ENCODE assay signal across 20 cellular contexts in genomic region chr15:36982441-36982840, GRCh38.
"Had no signal": no experiment of that assay in that cellular context is flagged by ENCODE, and none has a peak within 500 bp of the region (broad histone marks: within the 10 kb centered on the region; RNA-seq: fewer than 3 reads in every experiment).

No MANE protein-coding gene starts in this region.

- H3K27me3 Mint-ChIP-seq: activated CD4-positive, alpha-beta T cell treated with anti-CD3 and anti-CD28 coated beads, Interleukin-2, amount 10 ng/mL, durations not matched to agents 24 days and 14 days; stimulated activated naive CD8-positive, alpha-beta T cell treated with anti-CD3 and anti-CD28 coated beads, Interleukin-15, amount 100 ng/mL, for 72 hours; type B pancreatic cell had no signal

- H3K4me1 Mint-ChIP-seq: activated CD4-positive, alpha-beta T cell treated with anti-CD3 and anti-CD28 coated beads, Interleukin-2, amount 10 ng/mL, durations not matched to agents 24 days and 14 days; natural killer cell; stimulated activated naive CD8-positive, alpha-beta T cell treated with anti-CD3 and anti-CD28 coated beads, Interleukin-15, amount 100 ng/mL, for 72 hours had no signal

- H3K27me3 ChIP-seq: ascending aorta, breast epithelium, esophagus squamous epithelium, pancreas, testis had no signal

- H3K27ac Mint-ChIP-seq: activated CD4-positive, alpha-beta T cell treated with anti-CD3 and anti-CD28 coated beads, Interleukin-2, amount 10 ng/mL, durations not matched to agents 24 days and 14 days; activated naive CD4-positive, alpha-beta T cell treated with anti-CD3 and anti-CD28 coated beads for 36 hours; natural killer cell; stimulated activated naive CD8-positive, alpha-beta T cell treated with anti-CD3 and anti-CD28 coated beads, Interleukin-15, amount 100 ng/mL, for 72 hours; T-helper 1 cell treated with Interleukin-12 subunit alpha and Interleukin-12 subunit beta and Interleukin-4 antibody, amounts not matched to agents 30 μg/mL and 1 μg/mL, for 36 hours; type B pancreatic cell had no signal

- H3K27ac ChIP-seq: ascending aorta, breast epithelium, esophagus squamous epithelium, lower lobe of right lung, pancreas, testis had no signal

- H3K4me3 ChIP-seq: ascending aorta, breast epithelium, esophagus squamous epithelium, lower lobe of right lung, pancreas, smooth muscle cell, testis had no signal

- H3K9me3 ChIP-seq: esophagus squamous epithelium, pancreas, testis had no signal

- ATAC-seq: activated T-cell treated with anti-CD3 and anti-CD28 coated beads, Interleukin-2, amount 50 U/mL, for 4 hours; left colon; lower lobe of right lung; natural killer cell; pancreas; sciatic nerve; stimulated activated naive CD8-positive, alpha-beta T cell treated with anti-CD3 and anti-CD28 coated beads, Interleukin-15, amount 100 ng/mL, for 72 hours had no signal

- H3K4me3 Mint-ChIP-seq: activated CD4-positive, alpha-beta T cell treated with anti-CD3 and anti-CD28 coated beads, Interleukin-2, amount 10 ng/mL, durations not matched to agents 24 days and 14 days; activated naive CD4-positive, alpha-beta T cell treated with anti-CD3 and anti-CD28 coated beads for 36 hours; activated T-cell treated with anti-CD3 and anti-CD28 coated beads, Interleukin-2, amount 50 U/mL, for 4 hours; natural killer cell; stimulated activated naive CD8-positive, alpha-beta T cell treated with anti-CD3 and anti-CD28 coated beads, Interleukin-15, amount 100 ng/mL, for 72 hours; T-helper 1 cell treated with Interleukin-12 subunit alpha and Interleukin-12 subunit beta and Interleukin-4 antibody, amounts not matched to agents 30 μg/mL and 1 μg/mL, for 36 hours; type B pancreatic cell had no signal

- H3K36me3 ChIP-seq: ascending aorta, breast epithelium, lower lobe of right lung, pancreas had no signal

- H3K4me1 ChIP-seq: ascending aorta, breast epithelium, esophagus squamous epithelium, lower lobe of right lung, testis had no signal

- DNase-seq: activated CD4-positive, alpha-beta T cell treated with anti-CD3 and anti-CD28 coated beads, Interleukin-2, amount 10 ng/mL, durations not matched to agents 24 days and 14 days; activated CD8-positive, alpha-beta memory T cell treated with anti-CD3 and anti-CD28 coated beads, Interleukin-2, amount 50 U/mL, for 4 hours; activated naive CD4-positive, alpha-beta T cell treated with anti-CD3 and anti-CD28 coated beads for 36 hours; activated T-cell treated with anti-CD3 and anti-CD28 coated beads, Interleukin-2, amount 50 U/mL, for 4 hours; dermis blood vessel endothelial cell; effector memory CD4-positive, alpha-beta T cell; esophagus squamous epithelium; left colon; lower lobe of right lung; natural killer cell; pancreas; stimulated activated CD4-positive, alpha-beta T cell treated with anti-CD3 and anti-CD28 coated beads, Interleukin-4, amount 100 ng/mL, for 1 hour; stimulated activated naive CD8-positive, alpha-beta T cell treated with anti-CD3 and anti-CD28 coated beads, Interleukin-15, amount 100 ng/mL, for 72 hours; testis had no signal

- H3K36me3 Mint-ChIP-seq: natural killer cell had no signal
